ENCODE assay signal across 8 cellular contexts in genomic region chr5:176388341-176389113, GRCh38. TPM values are rescaled to one million over a fixed set of nuclear protein-coding genes. Genes with fewer than 3 reads are reported as not detected.
DNase-seq lines count a peak whose midpoint lies in the region; ATAC-seq and TF ChIP-seq lines count a peak whose summit lies in the region.

A gene with protein sequence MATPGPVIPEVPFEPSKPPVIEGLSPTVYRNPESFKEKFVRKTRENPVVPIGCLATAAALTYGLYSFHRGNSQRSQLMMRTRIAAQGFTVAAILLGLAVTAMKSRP (plus strand): TSS chr5:176388751. CDS start chr5:176388820, 69 bp downstream.
A gene with protein sequence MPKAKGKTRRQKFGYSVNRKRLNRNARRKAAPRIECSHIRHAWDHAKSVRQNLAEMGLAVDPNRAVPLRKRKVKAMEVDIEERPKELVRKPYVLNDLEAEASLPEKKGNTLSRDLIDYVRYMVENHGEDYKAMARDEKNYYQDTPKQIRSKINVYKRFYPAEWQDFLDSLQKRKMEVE (minus strand): TSS chr5:176388598. CDS start chr5:176388539, 59 bp downstream.

- intact Hi-C loops in PC-9 (cut with micrococcal nuclease; ENCODE audit: unreplicated experiment): loop anchor here (1.0 to 10.0 kb wide), 6 partner anchors 22 to 436 kb away; partner anchors contain the start of genes FAF2, KIAA1191, RNF44 and TSPAN17

- POLR2A ChIA-PET in PC-9 (lab: Charles Lee; ENCODE audit: unreplicated experiment): interaction anchor here (0.6 kb wide), 4 partner anchors 19 to 871 kb away, joined by 4 to 8 read pairs (median 5); no protein-coding TSS in a partner anchor

- H3K27ac ChIP-seq in PC-9: peak within 1 kb of the TSS; percentile 71
- H3K27ac ChIP-seq in mucosa of rectum (ENCODE audit: low read depth in 2 of 2, low read length in 2 of 2): peak within 1 kb of the TSS; percentile 97 to 99

- DNase-seq in DMS153 (lab: John Stamatoyannopoulos, UW) (peak; percentile 85), PC-9 (peak; percentile 95 to 98), erythroblast (lab: John Stamatoyannopoulos, UW) (peak; percentile 98 to 99)
- DNase-seq in Jurkat, Clone E6-1 (ENCODE audit: low read depth, low spot score): peak; percentile 98
- peak; percentile 94 for DNase-seq in activated T-cell treated with anti-CD3 and anti-CD28 coated beads, Interleukin-2, amount 50 U/mL, for 1 hour
- DNase-seq in stimulated activated CD8-positive, alpha-beta memory T cell treated with anti-CD3 and anti-CD28 coated beads, Interleukin-4, amount 100 ng/mL, for 48 hours: peak; percentile 99

- peaks cover 19% of the 10 kb centered on the region for H4K20me1 ChIP-seq in PC-9 (ENCODE audit: insufficient read depth)

- peaks cover 28% of the 10 kb centered on the region for H3K36me3 ChIP-seq in PC-9 (ENCODE audit: low read depth)
- peaks cover 37 to 41% of the 10 kb centered on the region in 2 donors for H3K36me3 ChIP-seq in mucosa of rectum (ENCODE audit: control insufficient read depth in 2 of 2, insufficient read depth in 2 of 2, low read length in 2 of 2)

- H3K9ac ChIP-seq in mucosa of rectum (ENCODE audit: low read depth in 1 of 2, low read length in 2 of 2): peak within 1 kb of the TSS; percentile 95

- TF ChIP-seq POLR2A in erythroblast (IDR thresholded peaks at IDR 0.05; ENCODE audit: low read length): peak; percentile 84

- CTCF ChIA-PET in PC-9 (lab: Charles Lee): interaction anchor here (0.8 kb wide), 1 partner anchor 59 kb away, joined by 3 read pairs; no protein-coding TSS in a partner anchor

- H3K9me3 ChIP-seq in PC-9 (ENCODE audit: insufficient read depth, low read depth): no peaks in the 10 kb centered on the region
- no peaks in the 10 kb centered on the region for H3K9me3 ChIP-seq in mucosa of rectum (ENCODE audit: control insufficient read depth in 2 of 2, low read length in 2 of 2)

- H3K4me1 ChIP-seq in PC-9 (replicated peaks; ENCODE audit: insufficient read depth) (peaks cover 22% of the 10 kb centered on the region), mucosa of rectum (ENCODE audit: control insufficient read depth in 2 of 2, insufficient read depth in 2 of 2, low read length in 2 of 2) (peaks cover 14 to 22% of the 10 kb centered on the region in 2 donors)

- no peaks in the 10 kb centered on the region for H3K27me3 ChIP-seq in PC-9 (ENCODE audit: insufficient read depth, low read depth)
- H3K27me3 ChIP-seq in mucosa of rectum (ENCODE audit: control insufficient read depth in 2 of 2, insufficient read depth in 2 of 2, low read length in 2 of 2): no peaks in the 10 kb centered on the region

- no peak for TF ChIP-seq CTCF in PC-9 (conservative IDR thresholded peaks at IDR 0.05)

- peaks cover 31% of the 10 kb centered on the region for H3F3A ChIP-seq in PC-9 (ENCODE audit: insufficient read depth, low read depth)

- peak within 1 kb of the TSS; percentile 88 for H3K4me2 ChIP-seq in PC-9

- peak; percentile 82 for ATAC-seq in GM21619 (IDR thresholded peaks at IDR 0.05; ENCODE audit: unreplicated experiment)

- H3K79me2 ChIP-seq in PC-9 (ENCODE audit: low read depth): peaks cover 40% of the 10 kb centered on the region

- peak within 1 kb of the TSS; percentile 75 for H2AFZ ChIP-seq in PC-9

- no TSS peak for BruUV-seq in PC-9 (replicated peaks; lab: Mats Ljungman, UMichigan)

- no peaks in the 10 kb centered on the region for H3K9me2 ChIP-seq in PC-9 (ENCODE audit: insufficient read depth)

- peak within 1 kb of the TSS; percentile 82 for H3K4me3 ChIP-seq in Jurkat, Clone E6-1 (ENCODE audit: low read length)
- peak within 1 kb of the TSS; percentile 74 for H3K4me3 ChIP-seq in PC-9
- H3K4me3 ChIP-seq in mucosa of rectum (ENCODE audit: low read length in 2 of 2): peak within 1 kb of the TSS; percentile 85 to 99

RNA-seq across cellular contexts. Expression of the first gene that starts in this region (rescaled TPM):
- polyA plus RNA-seq in Jurkat, Clone E6-1 (2012; ENCODE audit: insufficient read depth, insufficient read length): 97.7 TPM
- 133 and 149 TPM in 2 replicates for total RNA-seq in PC-9 (2021)

RNA-seq across cellular contexts. Expression of the second gene that starts in this region (rescaled TPM):
- polyA plus RNA-seq in Jurkat, Clone E6-1 (2012; ENCODE audit: insufficient read depth, insufficient read length): 104 TPM
- total RNA-seq in PC-9 (2021): 31.5 and 35.8 TPM in 2 replicates

Comparison
In these comparisons a context has a peak if more than half of its experiments do, and no peak if none do; other contexts are left out.
1. Peak in every context shown above with its lines: DNase-seq, ATAC-seq, H3K4me3 ChIP-seq and H3K27ac ChIP-seq.